8 cellular contexts compared by ENCODE assay signal in the genomic region with DNA sequence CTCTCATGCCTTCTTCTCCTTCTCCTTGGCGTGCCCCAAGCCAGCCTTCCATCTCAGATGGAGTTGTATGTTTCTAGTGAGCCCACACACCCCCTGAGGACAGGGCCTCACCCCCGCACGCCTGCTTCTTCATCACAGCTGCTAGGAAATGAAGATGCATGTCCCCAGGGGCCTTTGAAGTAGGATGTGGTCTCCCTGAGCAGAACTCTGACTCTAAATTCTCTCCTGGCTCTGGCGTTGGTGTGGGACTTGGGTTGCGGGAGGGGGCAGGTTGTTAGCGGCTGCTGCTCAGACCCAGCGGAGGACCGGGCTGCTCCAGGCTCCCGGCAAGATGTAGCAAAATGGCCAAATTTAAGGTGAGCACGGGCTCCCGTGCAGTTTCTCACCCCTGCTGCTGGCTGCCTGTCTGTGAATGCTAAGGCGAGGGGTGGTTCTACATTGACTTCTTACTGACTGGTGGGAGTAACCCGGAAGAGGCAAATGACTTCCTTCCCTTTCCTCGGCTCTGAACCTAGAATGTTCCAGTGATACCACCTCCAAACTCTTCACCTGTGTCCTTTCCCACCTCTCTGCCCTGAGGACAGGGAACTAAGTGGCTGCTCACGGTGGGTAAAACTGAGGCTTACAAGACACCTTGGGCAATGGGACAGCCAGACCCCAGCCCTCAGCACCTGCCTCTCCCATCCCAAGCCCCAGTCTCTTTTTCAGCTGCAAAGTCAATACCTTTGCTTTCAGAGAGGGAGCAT. TPM values are rescaled to one million over a fixed set of nuclear protein-coding genes. Genes with fewer than 3 reads are reported as not detected.
DNase-seq lines count a peak whose midpoint lies in the region; ATAC-seq and TF ChIP-seq lines count a peak whose summit lies in the region.

No MANE protein-coding gene starts in this region.

- H3K36me3 ChIP-seq in spleen (no peaks in the 10 kb centered on the region), HAP-1 (replicated peaks) (no peaks in the 10 kb centered on the region)

- H3K4me3 Mint-ChIP-seq in chondrocyte (ENCODE audit: unreplicated experiment), result no peak overlapping the region

- WGBS in spleen, 5 donors, result 41 to 57% (median 55%) methylated on average over 14 to 15 of the region's 15 CpGs

- DNase-seq in NCI-H2171 treated with DMSO at 0.1 percent for 48 hours (lab: John Stamatoyannopoulos, UW) (peak; percentile 74), chondrocyte (ENCODE audit: low spot score) (no peak), spleen (peak; percentile 74), NCI-H1417 (lab: John Stamatoyannopoulos, UW) (no peak), HAP-1 (ENCODE audit: low spot score in 2 of 2) (no peak), NOMO-1 (lab: John Stamatoyannopoulos, UW; ENCODE audit: unreplicated experiment in 2 of 2) (no peak)

- H3K27me3 Mint-ChIP-seq in chondrocyte (ENCODE audit: low read depth), result no peaks in the 10 kb centered on the region

- H3K4me3 ChIP-seq in spleen, result peak overlapping the region in 3 of 8 donors; percentile 0 to 36 (median 15)
- no peak overlapping the region for H3K4me3 ChIP-seq in HAP-1

- H3K27me3 ChIP-seq in spleen (replicated peaks in 1 of 7) (no peaks in the 10 kb centered on the region), HAP-1 (ENCODE audit: low read depth) (no peaks in the 10 kb centered on the region)

- no peaks in the 10 kb centered on the region for H3K9me3 Mint-ChIP-seq in chondrocyte (ENCODE audit: low read depth)

- H3K9me3 ChIP-seq in spleen (no peaks in the 10 kb centered on the region), HAP-1 (no peaks in the 10 kb centered on the region)

- no peaks in the 10 kb centered on the region for H3K36me3 Mint-ChIP-seq in chondrocyte (ENCODE audit: low read depth)

- TF ChIP-seq CTCF in chondrocyte (IDR thresholded peaks at IDR 0.05), result no peak
- TF ChIP-seq CTCF in spleen (IDR thresholded peaks at IDR 0.05 in 8 of 11, conservative IDR thresholded peaks at IDR 0.05 in 3 of 11), result no peak

- in situ Hi-C loops in HAP-1 (cut with MboI; ENCODE audit: low sequenced_read_pairs), result no loop called here

- H3K4me1 Mint-ChIP-seq in chondrocyte (ENCODE audit: low read depth), result peaks cover 68% of the 10 kb centered on the region

- H3K27ac ChIP-seq in spleen, result peak overlapping the region in 5 of 8 donors; percentile 7 to 44 (median 25)

- peaks cover 2 to 44% (median 16%) of the 10 kb centered on the region in 6 donors for H3K4me1 ChIP-seq in spleen
- H3K4me1 ChIP-seq in HAP-1, result peaks cover 18% of the 10 kb centered on the region

- H3K27ac Mint-ChIP-seq in chondrocyte (ENCODE audit: unreplicated experiment), result peak overlapping the region; percentile 76

- no peak for TF ChIP-seq POLR2A in spleen (IDR thresholded peaks at IDR 0.05)

- ATAC-seq in GM19438 (IDR thresholded peaks at IDR 0.05; ENCODE audit: low read depth, unreplicated experiment) (peak; percentile 63), GM19467 (IDR thresholded peaks at IDR 0.05; ENCODE audit: unreplicated experiment) (no peak)

- intact Hi-C loops in spleen (cut with DNase I; ENCODE audit: low total_unique reads), result no loop called here

RNA-seq across cellular contexts. Expression of gene SYNJ2, which starts 8.8 kb away (rescaled TPM):
- 29.2 to 54.5 TPM (median 53.1 TPM) in 3 replicates for total RNA-seq in chondrocyte
- total RNA-seq in spleen, result 10 to 100 TPM in 5 of 7 donors, 1 to 10 TPM in 2; 6.7 to 34.0 (median 11.9) TPM
- 1 to 10 TPM; 2.4 to 2.8 (median 2.6) TPM for polyA plus RNA-seq in spleen

Comparison
In these comparisons a context has a peak if more than half of its experiments do, and no peak if none do; other contexts are left out.
1. DNase-seq: peak in NCI-H2171 treated with DMSO at 0.1 percent for 48 hours (single experiment) and spleen (single experiment); none in chondrocyte (single experiment), NCI-H1417 (0 of 3), HAP-1 (0 of 2) and NOMO-1 (0 of 2).